ENCODE assay signal across 1 cellular context in the genomic region with DNA sequence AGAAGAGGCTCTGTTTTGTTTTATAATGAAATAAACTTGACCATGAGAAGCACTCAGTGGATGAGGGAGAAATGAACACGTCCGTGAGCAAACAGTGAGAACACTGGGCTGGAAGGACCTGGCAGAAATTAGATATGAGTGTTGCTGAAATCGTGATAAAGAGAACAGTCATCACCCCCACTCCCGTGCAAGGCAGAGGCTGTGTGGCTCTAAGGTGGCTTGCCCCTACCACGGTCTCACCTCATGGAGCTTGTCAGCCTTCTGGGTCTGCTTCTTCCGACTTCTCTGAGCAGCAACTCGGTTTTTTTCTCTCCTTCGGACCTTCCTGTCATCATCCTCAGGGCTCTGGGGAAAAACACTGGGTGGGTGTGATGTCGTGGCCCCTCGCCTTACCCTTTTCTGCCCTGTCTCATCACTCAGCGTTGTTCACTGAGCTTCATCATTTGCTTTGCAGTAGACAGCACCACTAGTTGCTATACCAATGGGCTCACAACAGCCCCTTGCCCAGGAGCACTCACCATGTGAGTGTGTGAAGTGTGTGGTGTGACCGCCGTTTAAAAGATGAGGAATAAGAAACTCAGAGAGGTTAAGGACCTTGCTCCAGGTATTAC.
TF ChIP-seq lines count a peak whose summit lies in the region.

No MANE protein-coding gene starts in this region.

TF ChIP-seq in GM12878, 131 proteins besides CTCF, POLR2A, EP300 and RAD21:
- TF ChIP-seq MTA2 (IDR thresholded peaks at IDR 0.05; ENCODE audit: low read depth) = no peak
- TF ChIP-seq RBBP5 (conservative IDR thresholded peaks at IDR 0.05) = no peak
- no peak for TF ChIP-seq NBN (IDR thresholded peaks at IDR 0.05)
- no peak for TF ChIP-seq NFXL1 (IDR thresholded peaks at IDR 0.05; ENCODE audit: borderline replicate concordance)
- no peak for TF ChIP-seq SMAD1 (IDR thresholded peaks at IDR 0.05; ENCODE audit: low read depth, partially characterized antibody)
- no peak for TF ChIP-seq ATF7 (IDR thresholded peaks at IDR 0.05; ENCODE audit: low read depth)
- TF ChIP-seq, protein P1, sequence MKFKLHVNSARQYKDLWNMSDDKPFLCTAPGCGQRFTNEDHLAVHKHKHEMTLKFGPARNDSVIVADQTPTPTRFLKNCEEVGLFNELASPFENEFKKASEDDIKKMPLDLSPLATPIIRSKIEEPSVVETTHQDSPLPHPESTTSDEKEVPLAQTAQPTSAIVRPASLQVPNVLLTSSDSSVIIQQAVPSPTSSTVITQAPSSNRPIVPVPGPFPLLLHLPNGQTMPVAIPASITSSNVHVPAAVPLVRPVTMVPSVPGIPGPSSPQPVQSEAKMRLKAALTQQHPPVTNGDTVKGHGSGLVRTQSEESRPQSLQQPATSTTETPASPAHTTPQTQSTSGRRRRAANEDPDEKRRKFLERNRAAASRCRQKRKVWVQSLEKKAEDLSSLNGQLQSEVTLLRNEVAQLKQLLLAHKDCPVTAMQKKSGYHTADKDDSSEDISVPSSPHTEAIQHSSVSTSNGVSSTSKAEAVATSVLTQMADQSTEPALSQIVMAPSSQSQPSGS (IDR thresholded peaks at IDR 0.05; ENCODE audit: low read length) = no peak
- TF ChIP-seq IRF4 (IDR thresholded peaks at IDR 0.05; ENCODE audit: low read depth, low read length) = no peak
- TF ChIP-seq, protein P2, sequence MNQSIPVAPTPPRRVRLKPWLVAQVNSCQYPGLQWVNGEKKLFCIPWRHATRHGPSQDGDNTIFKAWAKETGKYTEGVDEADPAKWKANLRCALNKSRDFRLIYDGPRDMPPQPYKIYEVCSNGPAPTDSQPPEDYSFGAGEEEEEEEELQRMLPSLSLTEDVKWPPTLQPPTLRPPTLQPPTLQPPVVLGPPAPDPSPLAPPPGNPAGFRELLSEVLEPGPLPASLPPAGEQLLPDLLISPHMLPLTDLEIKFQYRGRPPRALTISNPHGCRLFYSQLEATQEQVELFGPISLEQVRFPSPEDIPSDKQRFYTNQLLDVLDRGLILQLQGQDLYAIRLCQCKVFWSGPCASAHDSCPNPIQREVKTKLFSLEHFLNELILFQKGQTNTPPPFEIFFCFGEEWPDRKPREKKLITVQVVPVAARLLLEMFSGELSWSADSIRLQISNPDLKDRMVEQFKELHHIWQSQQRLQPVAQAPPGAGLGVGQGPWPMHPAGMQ (IDR thresholded peaks at IDR 0.05; ENCODE audit: borderline replicate concordance) = no peak
- TF ChIP-seq SRF (IDR thresholded peaks at IDR 0.05; ENCODE audit: low read depth in 2 of 2, low read length in 2 of 2) = no peak
- TF ChIP-seq FOXM1 (IDR thresholded peaks at IDR 0.05; ENCODE audit: low read depth, low read length) = no peak
- no peak for TF ChIP-seq EED (IDR thresholded peaks at IDR 0.05; ENCODE audit: low read depth)
